In genomic region chr1:180521474-180522203, GRCh38 we compare ENCODE assay signal across 21 cellular contexts. TPM values are rescaled to one million over a fixed set of nuclear protein-coding genes. Genes with fewer than 3 reads are reported as not detected.
DNase-seq lines count a peak whose midpoint lies in the region; ATAC-seq and TF ChIP-seq lines count a peak whose summit lies in the region.
"Had no signal": no experiment of that assay in that cellular context is flagged by ENCODE, and none has a peak within 500 bp of the region (broad histone marks: within the 10 kb centered on the region; RNA-seq: fewer than 3 reads in every experiment).

No MANE protein-coding gene starts in this region.

- ATAC-seq in lower lobe of right lung = peak; percentile 81 to 89
- ATAC-seq in HG03135 (IDR thresholded peaks at IDR 0.05; ENCODE audit: unreplicated experiment) = no peak
- ATAC-seq in GM21723 (IDR thresholded peaks at IDR 0.05; ENCODE audit: unreplicated experiment) = no peak
- ATAC-seq: activated naive CD8-positive, alpha-beta T cell treated with anti-CD3 and anti-CD28 coated beads, Interleukin-2, amount 50 U/mL, for 24 hours had no signal

- H3K36me3 ChIP-seq in esophagus muscularis mucosa = no peaks in the 10 kb centered on the region
- no peaks in the 10 kb centered on the region for H3K36me3 ChIP-seq in lower lobe of right lung
- H3K36me3 ChIP-seq: right atrium auricular region, SJSA1, thyroid gland had no signal

- DNase-seq in ELF-1 (ENCODE audit: low read depth, low spot score) (peak; percentile 29), OCI-M1 (lab: John Stamatoyannopoulos, UW) (peak; percentile 22), esophagus muscularis mucosa (ENCODE audit: extremely low spot score) (peak; percentile 66), lower lobe of right lung (no peak), head of caudate nucleus (no peak), foreskin melanocyte (no peak)
- DNase-seq: activated CD4-positive, alpha-beta T cell treated with anti-CD3 and anti-CD28 coated beads, Interleukin-2, amount 50 U/mL, for 1 hour; activated naive CD8-positive, alpha-beta T cell treated with anti-CD3 and anti-CD28 coated beads, Interleukin-2, amount 50 U/mL, for 24 hours; activated T-cell treated with anti-CD3 and anti-CD28 coated beads, Interleukin-2, amount 50 U/mL, for 48 hours; GF-D8; NCI-H1092 treated with DMSO at 0.1 percent for 48 hours; NCI-H2227 treated with DMSO at 0.1 percent for 48 hours; nephron progenitor cell; stimulated activated CD8-positive, alpha-beta memory T cell treated with anti-CD3 and anti-CD28 coated beads, Interleukin-4, amount 100 ng/mL, for 48 hours; thyroid gland had no signal

- intact Hi-C loops in esophagus muscularis mucosa (cut with DNase I) = no loop called here
- intact Hi-C loops in lower lobe of right lung (cut with DNase I) = no loop called here
- intact Hi-C loops in head of caudate nucleus (cut with DNase I) = no loop called here

- WGBS in esophagus muscularis mucosa = 65% methylated on average over 9 of the region's 9 CpGs

- TF ChIP-seq CTCF in esophagus muscularis mucosa (IDR thresholded peaks at IDR 0.05) (no peak), lower lobe of right lung (IDR thresholded peaks at IDR 0.05) (no peak)

- H3K27ac ChIP-seq in esophagus muscularis mucosa (replicated peaks in 1 of 4) = no peak overlapping the region
- no peak overlapping the region for H3K27ac ChIP-seq in lower lobe of right lung
- H3K27ac ChIP-seq: right atrium auricular region, SJSA1, thyroid gland had no signal

- H3K27me3 ChIP-seq in esophagus muscularis mucosa (no peaks in the 10 kb centered on the region), lower lobe of right lung (ENCODE audit: low read depth) (no peaks in the 10 kb centered on the region)
- H3K27me3 ChIP-seq: right atrium auricular region, SJSA1, thyroid gland had no signal

- H3K4me3 ChIP-seq in esophagus muscularis mucosa (no peak overlapping the region), lower lobe of right lung (no peak overlapping the region)
- H3K4me3 ChIP-seq: right atrium auricular region, SJSA1, thyroid gland had no signal

- H3K4me1 ChIP-seq in esophagus muscularis mucosa (peaks cover 0 to 7% (median under 1%) of the 10 kb centered on the region in 4 donors), lower lobe of right lung (peaks cover 15% of the 10 kb centered on the region)
- H3K4me1 ChIP-seq: thyroid gland had no signal

- H3K9me3 ChIP-seq in esophagus muscularis mucosa (no peaks in the 10 kb centered on the region), lower lobe of right lung (no peaks in the 10 kb centered on the region)
- H3K9me3 ChIP-seq: right atrium auricular region, SJSA1, thyroid gland had no signal

- TF ChIP-seq POLR2A in esophagus muscularis mucosa (IDR thresholded peaks at IDR 0.05; ENCODE audit: low read depth) = no peak

- no peak for TF ChIP-seq EP300 in esophagus muscularis mucosa (IDR thresholded peaks at IDR 0.05)

RNA-seq across cellular contexts. Expression of gene ACBD6, which starts 19.3 kb away (rescaled TPM):
- 10 to 100 TPM; 33.3 to 44.0 (median 42.6) TPM for total RNA-seq in esophagus muscularis mucosa
- total RNA-seq in lower lobe of right lung = 37.4 TPM

RNA-seq across cellular contexts. Expression of gene OVAAL, which starts 37.1 kb away (rescaled TPM):
- not detected for total RNA-seq in esophagus muscularis mucosa
- total RNA-seq in lower lobe of right lung = not detected
- total RNA-seq: endothelial cell of umbilical vein, lung microvascular endothelial cell, SJSA1, thyroid gland had no signal

Comparison
In these comparisons a context has a peak if more than half of its experiments do, and no peak if none do; other contexts are left out.
1. DNase-seq: peak in ELF-1 (single experiment), OCI-M1 (single experiment) and esophagus muscularis mucosa (single experiment); none in lower lobe of right lung (single experiment), head of caudate nucleus (0 of 42) and foreskin melanocyte (single experiment).
2. ATAC-seq: peak in lower lobe of right lung (2 of 2); none in HG03135 (single experiment) and GM21723 (single experiment).